ENCODE assay signal across 25 cellular contexts in genomic region chr4:127846061-127846460, GRCh38.
"Had no signal": no experiment of that assay in that cellular context is flagged by ENCODE, and none has a peak within 500 bp of the region (broad histone marks: within the 10 kb centered on the region; RNA-seq: fewer than 3 reads in every experiment).

No MANE protein-coding gene starts in this region.

- H3K27me3 ChIP-seq: breast epithelium, colonic mucosa, neutrophil, ovary, spleen, vagina had no signal

- H3K4me3 ChIP-seq: breast epithelium, colonic mucosa, left ventricle myocardium inferior, ovary, prostate gland, spleen, thoracic aorta, vagina had no signal

- H3K4me1 ChIP-seq: breast epithelium, colonic mucosa, left ventricle myocardium inferior, prostate gland, spleen, vagina had no signal

- H3K4me1 Mint-ChIP-seq: activated CD4-positive, alpha-beta memory T cell treated with anti-CD3 and anti-CD28 coated beads, Interleukin-2, amount 10 ng/mL, durations not matched to agents 7 days and 5 days; activated CD4-positive, alpha-beta T cell treated with anti-CD3 and anti-CD28 coated beads, Interleukin-2, amount 10 ng/mL, durations not matched to agents 24 days and 14 days; activated naive CD8-positive, alpha-beta T cell treated with anti-CD3 and anti-CD28 coated beads, Interleukin-2, amount 10 ng/mL, durations not matched to agents 7 days and 5 days; central memory CD8-positive, alpha-beta T cell had no signal

- H3K4me3 Mint-ChIP-seq: activated CD4-positive, alpha-beta memory T cell treated with anti-CD3 and anti-CD28 coated beads, Interleukin-2, amount 10 ng/mL, durations not matched to agents 7 days and 5 days; activated CD4-positive, alpha-beta T cell treated with anti-CD3 and anti-CD28 coated beads, Interleukin-2, amount 10 ng/mL, durations not matched to agents 24 days and 14 days; activated naive CD4-positive, alpha-beta T cell treated with anti-CD3 and anti-CD28 coated beads for 36 hours; activated naive CD8-positive, alpha-beta T cell treated with anti-CD3 and anti-CD28 coated beads, Interleukin-2, amount 10 ng/mL, durations not matched to agents 7 days and 5 days; activated T-cell treated with anti-CD3 and anti-CD28 coated beads, Interleukin-2, amount 50 U/mL, for 72 hours; central memory CD8-positive, alpha-beta T cell; natural killer cell treated with Interleukin-12 subunit alpha and Interleukin-12 subunit beta and Interleukin-15 and Interleukin-18, amount 100 ng/mL, for 72 hours; type B pancreatic cell had no signal

- FAIRE-seq: endometrium had no signal

- H3K9me3 ChIP-seq: colonic mucosa, ovary, prostate gland, vagina had no signal

- DNase-seq: activated CD4-positive, alpha-beta memory T cell treated with anti-CD3 and anti-CD28 coated beads, Interleukin-2, amount 10 ng/mL, durations not matched to agents 7 days and 5 days; activated CD4-positive, alpha-beta T cell treated with anti-CD3 and anti-CD28 coated beads, Interleukin-2, amount 10 ng/mL, durations not matched to agents 24 days and 14 days; activated effector memory CD4-positive, alpha-beta T cell treated with Interleukin-2 at 50 U/mL for 16 hours; activated naive CD4-positive, alpha-beta T cell treated with anti-CD3 and anti-CD28 coated beads for 36 hours; activated naive CD8-positive, alpha-beta T cell treated with anti-CD3 and anti-CD28 coated beads, Interleukin-2, amount 10 ng/mL, durations not matched to agents 7 days and 5 days; activated T-cell treated with anti-CD3 and anti-CD28 coated beads, Interleukin-2, amount 50 U/mL, for 72 hours; amniotic stem cell; colonic mucosa; foreskin melanocyte; left ventricle myocardium inferior; midbrain; ovary; spleen; stimulated activated CD4-positive, alpha-beta T cell treated with anti-CD3 and anti-CD28 coated beads, Interleukin-4, amount 100 ng/mL, for 24 hours; stimulated activated naive CD4-positive, alpha-beta T cell treated with Interleukin-2 at 50 U/mL for 16 hours; T-helper 9 cell had no signal

- ATAC-seq: activated T-cell treated with anti-CD3 and anti-CD28 coated beads, Interleukin-2, amount 50 U/mL, for 72 hours; natural killer cell treated with Interleukin-12 subunit alpha and Interleukin-12 subunit beta and Interleukin-15 and Interleukin-18, amount 100 ng/mL, for 72 hours had no signal

- H3K27ac ChIP-seq: breast epithelium, colonic mucosa, left ventricle myocardium inferior, neutrophil, ovary, prostate gland, spleen, thoracic aorta, vagina had no signal

- H3K27ac Mint-ChIP-seq: activated CD4-positive, alpha-beta memory T cell treated with anti-CD3 and anti-CD28 coated beads, Interleukin-2, amount 10 ng/mL, durations not matched to agents 7 days and 5 days; activated CD4-positive, alpha-beta T cell treated with anti-CD3 and anti-CD28 coated beads, Interleukin-2, amount 10 ng/mL, durations not matched to agents 24 days and 14 days; activated naive CD4-positive, alpha-beta T cell treated with anti-CD3 and anti-CD28 coated beads for 36 hours; activated naive CD8-positive, alpha-beta T cell treated with anti-CD3 and anti-CD28 coated beads, Interleukin-2, amount 10 ng/mL, durations not matched to agents 7 days and 5 days; activated T-cell treated with anti-CD3 and anti-CD28 coated beads, Interleukin-2, amount 50 U/mL, for 72 hours; natural killer cell treated with Interleukin-12 subunit alpha and Interleukin-12 subunit beta and Interleukin-15 and Interleukin-18, amount 100 ng/mL, for 72 hours; type B pancreatic cell had no signal

- H3K36me3 ChIP-seq: breast epithelium, colonic mucosa, left ventricle myocardium inferior, neutrophil, ovary, prostate gland, thoracic aorta, vagina had no signal

- H3K27me3 Mint-ChIP-seq: activated CD4-positive, alpha-beta memory T cell treated with anti-CD3 and anti-CD28 coated beads, Interleukin-2, amount 10 ng/mL, durations not matched to agents 7 days and 5 days; activated CD4-positive, alpha-beta T cell treated with anti-CD3 and anti-CD28 coated beads, Interleukin-2, amount 10 ng/mL, durations not matched to agents 24 days and 14 days; activated naive CD8-positive, alpha-beta T cell treated with anti-CD3 and anti-CD28 coated beads, Interleukin-2, amount 10 ng/mL, durations not matched to agents 7 days and 5 days; central memory CD8-positive, alpha-beta T cell; natural killer cell treated with Interleukin-12 subunit alpha and Interleukin-12 subunit beta and Interleukin-15 and Interleukin-18, amount 100 ng/mL, for 72 hours; type B pancreatic cell had no signal
